Comparison of ENCODE assay signal across 8 cellular contexts in genomic region chr12:20646239-20646827, GRCh38. TPM values are rescaled to one million over a fixed set of nuclear protein-coding genes. Genes with fewer than 3 reads are reported as not detected.
DNase-seq lines count a peak whose midpoint lies in the region; ATAC-seq, FAIRE-seq and TF ChIP-seq lines count a peak whose summit lies in the region.

No MANE protein-coding gene starts in this region.

- in situ Hi-C loops in astrocyte of the spinal cord (cut with HindIII; ENCODE audit: low sequenced_read_pairs) = no loop called here

- TF ChIP-seq POLR2A in GM12891 (IDR thresholded peaks at IDR 0.05; ENCODE audit: low read depth, low read length) = no peak

- H3K27ac ChIP-seq in 22Rv1 = no peak overlapping the region
- H3K27ac ChIP-seq in coronary artery = no peak overlapping the region

- peak; percentile 47 for FAIRE-seq in GM12891 (lab: Jason Lieb, UNC)

- no peak overlapping the region for H3K4me3 ChIP-seq in astrocyte of the spinal cord (ENCODE audit: low read depth, low read length)
- no peak overlapping the region for H3K4me3 ChIP-seq in coronary artery

- no peak for DNase-seq in GM12891 (ENCODE audit: insufficient read length, low spot score)
- peak; percentile 37 for DNase-seq in NCI-H1694 (lab: John Stamatoyannopoulos, UW)
- DNase-seq in astrocyte of the spinal cord (ENCODE audit: low read depth, low spot score) = peak; percentile 57
- DNase-seq in kidney glomerular epithelial cell (lab: John Stamatoyannopoulos, UW) = peak; percentile 39
- DNase-seq in stimulated activated CD4-positive, alpha-beta T cell treated with anti-CD3 and anti-CD28 coated beads, Interleukin-4, amount 100 ng/mL, for 24 hours = no peak
- DNase-seq in coronary artery (ENCODE audit: low spot score) = no peak

- peak; percentile 88 for TF ChIP-seq CTCF in 22Rv1 (IDR thresholded peaks at IDR 0.05)
- peak; percentile 59 for TF ChIP-seq CTCF in astrocyte of the spinal cord (IDR thresholded peaks at IDR 0.05; ENCODE audit: low read depth, low read length)
- no peak for TF ChIP-seq CTCF in coronary artery (IDR thresholded peaks at IDR 0.05)

- no peak for ATAC-seq in GM18519 (IDR thresholded peaks at IDR 0.05; ENCODE audit: low FRiP score, unreplicated experiment)

TF ChIP-seq in GM12891, 5 proteins besides CTCF, POLR2A, EP300 and RAD21:
- TF ChIP-seq POLR2AphosphoS5 (IDR thresholded peaks at IDR 0.05; ENCODE audit: low read depth, low read length) (no peak), PAX5 (IDR thresholded peaks at IDR 0.05; ENCODE audit: insufficient read depth, low read length, severe bottlenecking) (no peak), TAF1 (IDR thresholded peaks at IDR 0.05; ENCODE audit: low read depth, low read length) (no peak), SPI1 (IDR thresholded peaks at IDR 0.05; ENCODE audit: low read depth, low read length) (no peak), POU2F2 (IDR thresholded peaks at IDR 0.05; ENCODE audit: low read depth, low read length) (no peak)

RNA-seq across cellular contexts. Expression of gene SLCO1C1, which starts 48.8 kb away (rescaled TPM):
- polyA plus RNA-seq in GM12891 (2012; ENCODE audit: low read depth, missing spikeins) = not detected

Comparison
In these comparisons a context has a peak if more than half of its experiments do, and no peak if none do; other contexts are left out.
1. DNase-seq: peak in NCI-H1694 (single experiment), astrocyte of the spinal cord (single experiment) and kidney glomerular epithelial cell (single experiment); none in GM12891 (single experiment), stimulated activated CD4-positive, alpha-beta T cell treated with anti-CD3 and anti-CD28 coated beads, Interleukin-4, amount 100 ng/mL, for 24 hours (single experiment) and coronary artery (single experiment).